15 cellular contexts compared by ENCODE assay signal in the genomic region with DNA sequence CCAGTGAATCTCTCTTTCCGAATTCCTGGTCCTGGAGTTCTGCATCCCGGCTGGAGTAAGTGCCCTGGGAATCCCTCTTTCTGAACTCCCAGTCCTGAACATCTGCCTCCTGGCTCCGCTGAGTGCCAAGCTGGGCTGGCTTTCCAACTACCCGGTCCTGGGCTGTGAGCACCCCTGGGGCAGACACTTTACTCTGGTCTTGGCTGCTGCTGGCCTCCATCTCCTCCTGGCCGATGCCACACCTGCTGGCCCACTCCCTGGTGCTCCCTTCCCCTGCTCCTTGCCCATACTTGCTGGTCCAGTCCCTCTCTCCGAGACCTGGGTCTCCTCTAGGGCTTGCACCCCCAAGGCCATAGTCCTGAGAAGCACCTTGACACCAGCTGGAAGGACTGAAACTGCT. TPM values are rescaled to one million over a fixed set of nuclear protein-coding genes. Genes with fewer than 3 reads are reported as not detected.
A peak's percentile ranks its signal among the peaks of the same experiment; 100 is the strongest.
DNase-seq lines count a peak whose midpoint lies in the region; ATAC-seq, FAIRE-seq and TF ChIP-seq lines count a peak whose summit lies in the region.
"Had no signal": no experiment of that assay in that cellular context is flagged by ENCODE, and none has a peak within 500 bp of the region (broad histone marks: within the 10 kb centered on the region; RNA-seq: fewer than 3 reads in every experiment).

No MANE protein-coding gene starts in this region.

- H3K27ac Mint-ChIP-seq in Calu3 (ENCODE audit: unreplicated experiment) (peak overlapping the region; percentile 71), glutamatergic neuron (ENCODE audit: unreplicated experiment) (peak overlapping the region; percentile 6)

- no peaks in the 10 kb centered on the region for H3K27me3 Mint-ChIP-seq in Calu3 (ENCODE audit: unreplicated experiment)
- H3K27me3 Mint-ChIP-seq in glutamatergic neuron (ENCODE audit: unreplicated experiment): peaks cover 18% of the 10 kb centered on the region

- DNase-seq in Calu3 (no peak), body of pancreas (peak in 1 of 4 donors; percentile 24), glutamatergic neuron (no peak), RKO (ENCODE audit: low spot score) (no peak), GM12892 (ENCODE audit: insufficient read length) (no peak), NCI-H1105 treated with DMSO at 0.1 percent for 48 hours (lab: John Stamatoyannopoulos, UW) (no peak), mucosa of gallbladder (ENCODE audit: low spot score) (no peak)
- DNase-seq: activated T-cell treated with anti-CD3 and anti-CD28 coated beads, Interleukin-2, amount 50 U/mL, for 48 hours; NCI-H1048; NCI-H526 had no signal

- peak overlapping the region; percentile 84 to 97 (median 92) for H3K27ac ChIP-seq in body of pancreas
- peak overlapping the region; percentile 94 for H3K27ac ChIP-seq in skeletal muscle tissue (ENCODE audit: low read depth, low read length)

- peaks cover 3 to 6% of the 10 kb centered on the region in 2 donors for H3K36me3 ChIP-seq in body of pancreas (replicated peaks in 1 of 2; ENCODE audit: insufficient read depth in 1 of 2, low read depth in 2 of 2)
- H3K36me3 ChIP-seq in skeletal muscle tissue (ENCODE audit: control insufficient read depth in 3 of 3, insufficient read depth in 3 of 3, low read length in 3 of 3): peaks cover 16 to 41% (median 33%) of the 10 kb centered on the region in 3 donors

- H3K4me1 ChIP-seq in body of pancreas: peaks cover 81% of the 10 kb centered on the region
- peaks cover 73 to 80% (median 77%) of the 10 kb centered on the region in 3 donors for H3K4me1 ChIP-seq in skeletal muscle tissue (ENCODE audit: control insufficient read depth in 3 of 3, insufficient read depth in 3 of 3, low read length in 3 of 3)

- no peaks in the 10 kb centered on the region for H3K9me3 ChIP-seq in body of pancreas
- H3K9me3 ChIP-seq in skeletal muscle tissue (ENCODE audit: control insufficient read depth in 3 of 3, low read length in 3 of 3): no peaks in the 10 kb centered on the region
- H3K9me3 ChIP-seq: SJSA1 had no signal

- FAIRE-seq in GM12892 (lab: Jason Lieb, UNC): no peak
- FAIRE-seq: urothelium cell line had no signal

- no peak for TF ChIP-seq CTCF in Calu3 (IDR thresholded peaks at IDR 0.05; ENCODE audit: unreplicated experiment)
- no peak for TF ChIP-seq CTCF in body of pancreas (IDR thresholded peaks at IDR 0.05)
- TF ChIP-seq CTCF in glutamatergic neuron (IDR thresholded peaks at IDR 0.05; ENCODE audit: partially characterized antibody, unreplicated experiment): no peak

- intact Hi-C loops in Calu3 (cut with micrococcal nuclease; ENCODE audit: unreplicated experiment) (loop anchor here (2.0 kb wide), 1 partner anchor 33 kb away; no protein-coding TSS in a partner anchor), body of pancreas (cut with DNase I) (no loop called here)

- peaks cover 48% of the 10 kb centered on the region for H3K4me1 Mint-ChIP-seq in Calu3 (ENCODE audit: low read depth, unreplicated experiment)
- H3K4me1 Mint-ChIP-seq in glutamatergic neuron (ENCODE audit: low read depth, unreplicated experiment): peaks cover 52% of the 10 kb centered on the region

- H3K27me3 ChIP-seq in body of pancreas (no peaks in the 10 kb centered on the region), skeletal muscle tissue (ENCODE audit: control insufficient read depth in 3 of 3, insufficient read depth in 3 of 3, low read length in 3 of 3) (no peaks in the 10 kb centered on the region)
- H3K27me3 ChIP-seq: SJSA1 had no signal

- H3K36me3 Mint-ChIP-seq in Calu3 (ENCODE audit: insufficient read depth, unreplicated experiment): peaks cover 52% of the 10 kb centered on the region
- peaks cover 11% of the 10 kb centered on the region for H3K36me3 Mint-ChIP-seq in glutamatergic neuron (ENCODE audit: unreplicated experiment)

- no peak for ATAC-seq in body of pancreas

- H3K4me3 ChIP-seq in body of pancreas (no peak overlapping the region), skeletal muscle tissue (ENCODE audit: low read length in 3 of 3) (peak overlapping the region; percentile 70 to 79 (median 71))

- peak overlapping the region in 2 of 3 donors; percentile 73 to 76 for H3K9ac ChIP-seq in skeletal muscle tissue (ENCODE audit: low read depth in 1 of 3, low read length in 3 of 3)

- TF ChIP-seq POLR2A in body of pancreas (IDR thresholded peaks at IDR 0.05) (no peak), GM12892 (IDR thresholded peaks at IDR 0.05; ENCODE audit: low read depth, low read length) (no peak)

- WGBS in body of pancreas, 2 donors: 62 to 75% methylated on average over 5 to 6 of the region's 6 CpGs

- CTCF ChIA-PET in Calu3 (lab: Charles Lee): interaction anchor here (1.1 kb wide), 1 partner anchor 11 kb away, joined by 3 read pairs; no protein-coding TSS in a partner anchor

- H3K4me3 Mint-ChIP-seq in Calu3 (ENCODE audit: low read depth, unreplicated experiment): peak overlapping the region; percentile 81
- H3K4me3 Mint-ChIP-seq in glutamatergic neuron (ENCODE audit: unreplicated experiment): peak overlapping the region; percentile 41

- no TSS peak for BruUV-seq in Calu3 (replicated peaks; lab: Mats Ljungman, UMichigan)

- H3K9me3 Mint-ChIP-seq in Calu3 (ENCODE audit: low read depth, unreplicated experiment) (no peaks in the 10 kb centered on the region), glutamatergic neuron (ENCODE audit: unreplicated experiment) (peaks cover 23% of the 10 kb centered on the region)
- H3K9me3 Mint-ChIP-seq: CD14-positive monocyte had no signal

RNA-seq across cellular contexts. Expression of a gene that starts 14.7 kb away (rescaled TPM):
- total RNA-seq in Calu3 (2022) (151 TPM in 2 replicates), body of pancreas (100 to 1,000 TPM in 1 of 2 donors, 10 to 100 TPM in 1; 83.5 to 115 TPM), glutamatergic neuron (ENCODE audit: unreplicated experiment) (198 TPM), skeletal muscle tissue (65.2 TPM), mucosa of gallbladder (226 TPM)
- 5.8 TPM for polyA plus RNA-seq in GM12892 (2012; ENCODE audit: missing spikeins)

RNA-seq across cellular contexts. Expression of a gene that starts 25.6 kb away (rescaled TPM):
- total RNA-seq in Calu3 (2022) (134 and 145 TPM in 2 replicates), body of pancreas (10 to 100 TPM; 44.2 to 51.9 TPM), glutamatergic neuron (ENCODE audit: unreplicated experiment) (91.4 TPM), skeletal muscle tissue (38.6 TPM), mucosa of gallbladder (61.8 TPM)
- 117 TPM for polyA plus RNA-seq in GM12892 (2012; ENCODE audit: missing spikeins)

RNA-seq across cellular contexts. Expression of a gene that starts 28.1 kb away (rescaled TPM):
- not detected in 2 replicates for total RNA-seq in Calu3 (2022)
- not detected for total RNA-seq in body of pancreas
- total RNA-seq in glutamatergic neuron (ENCODE audit: unreplicated experiment): 496 TPM
- total RNA-seq in skeletal muscle tissue: 1.6 TPM
- polyA plus RNA-seq in GM12892 (2012; ENCODE audit: missing spikeins): not detected
- 0.40 TPM for total RNA-seq in mucosa of gallbladder
- total RNA-seq: renal cortical epithelial cell, SJSA1 had no signal
- polyA plus RNA-seq: CD14-positive monocyte had no signal

Comparison
In these comparisons a context has a peak if more than half of its experiments do, and no peak if none do; other contexts are left out.
1. H3K4me3 ChIP-seq: peak in skeletal muscle tissue (3 of 3); none in body of pancreas (0 of 2).
2. RNA of a gene that starts 28.1 kb away (total RNA-seq): 496 TPM in glutamatergic neuron (single experiment); 1.6 TPM in skeletal muscle tissue (single experiment), 0.40 TPM in mucosa of gallbladder (single experiment), not detected in Calu3 and not detected in body of pancreas; every median in the first group is over 100 times any median in the second.